In genomic region chr13:29758591-29759114, GRCh38 we compare ENCODE assay signal across 8 cellular contexts.
DNase-seq lines count a peak whose midpoint lies in the region; ATAC-seq and TF ChIP-seq lines count a peak whose summit lies in the region.

No MANE protein-coding gene starts in this region.

- no peaks in the 10 kb centered on the region for H3K27me3 ChIP-seq in BLaER1 treated with 17β-estradiol and CSF1 and Interleukin-3, amounts not matched to agents 10 nM and 100 nM
- no peaks in the 10 kb centered on the region for H3K27me3 ChIP-seq in tibial artery

- no peak for TF ChIP-seq CTCF in tibial artery (IDR thresholded peaks at IDR 0.05)

- H3K4me3 ChIP-seq in BLaER1 treated with 17β-estradiol and CSF1 and Interleukin-3, amounts not matched to agents 10 nM and 100 nM = no peak overlapping the region
- no peak overlapping the region for H3K4me3 ChIP-seq in tibial artery

- peaks cover 0 to 9% (median 0%) of the 10 kb centered on the region in 11 experiments; a peak in 4 of 22 replicates for H3K36me3 ChIP-seq in BLaER1 treated with 17β-estradiol and CSF1 and Interleukin-3, amounts not matched to agents 10 nM and 100 nM
- no peaks in the 10 kb centered on the region for H3K36me3 ChIP-seq in tibial artery

- H3K9ac ChIP-seq in BLaER1 treated with 17β-estradiol and CSF1 and Interleukin-3, amounts not matched to agents 10 nM and 100 nM = no peak overlapping the region

- peaks cover 6 to 23% (median 12%) of the 10 kb centered on the region in 11 experiments; a peak in 17 of 22 replicates for H3K9me3 ChIP-seq in BLaER1 treated with 17β-estradiol and CSF1 and Interleukin-3, amounts not matched to agents 10 nM and 100 nM (replicated peaks in 1 of 11)
- H3K9me3 ChIP-seq in tibial artery = peaks cover 0 to 5% (median 0%) of the 10 kb centered on the region in 3 donors

- no peaks in the 10 kb centered on the region for H4K20me1 ChIP-seq in BLaER1 treated with 17β-estradiol and CSF1 and Interleukin-3, amounts not matched to agents 10 nM and 100 nM

- ATAC-seq in GM19463 (IDR thresholded peaks at IDR 0.05; ENCODE audit: unreplicated experiment) (peak; percentile 96), HG03521 (IDR thresholded peaks at IDR 0.05; ENCODE audit: unreplicated experiment) (peak; percentile 84)
- ATAC-seq in stimulated activated naive CD8-positive, alpha-beta T cell treated with anti-CD3 and anti-CD28 coated beads, Interleukin-15, Interleukin-2, amounts not matched to agents 100 U/mL and 50 U/mL, for 24 hours = peak; percentile 97

- H3K4me2 ChIP-seq in BLaER1 treated with 17β-estradiol and CSF1 and Interleukin-3, amounts not matched to agents 10 nM and 100 nM = peak overlapping the region; percentile 23 to 60 (median 36); a peak in 20 of 22 replicates

- intact Hi-C loops in tibial artery (cut with DNase I; ENCODE audit: low total_unique reads) = no loop called here

- H3K27ac ChIP-seq in BLaER1 treated with 17β-estradiol and CSF1 and Interleukin-3, amounts not matched to agents 10 nM and 100 nM = 0 out of 22 replicates have a peak overlapping the region, but pooled peaks of 1 of the 11 experiments have one; percentile 28
- no peak overlapping the region for H3K27ac ChIP-seq in tibial artery

- peaks cover 7 to 17% (median 10%) of the 10 kb centered on the region in 10 experiments for H3K4me1 ChIP-seq in BLaER1 treated with 17β-estradiol and CSF1 and Interleukin-3, amounts not matched to agents 10 nM and 100 nM
- H3K4me1 ChIP-seq in tibial artery = peaks cover 0 to 12% (median 0%) of the 10 kb centered on the region in 4 donors

- DNase-seq in activated CD4-positive, alpha-beta T cell treated with anti-CD3 and anti-CD28 coated beads for 48 hours = peak; percentile 78
- DNase-seq in globus pallidus (ENCODE audit: low spot score) (peak; percentile 47), kidney tubule cell (ENCODE audit: low spot score) (no peak), tibial artery (no peak)
- peak; percentile 74 for DNase-seq in stimulated activated naive CD8-positive, alpha-beta T cell treated with anti-CD3 and anti-CD28 coated beads, Interleukin-15, Interleukin-2, amounts not matched to agents 100 U/mL and 50 U/mL, for 24 hours

Comparison
In these comparisons a context has a peak if more than half of its experiments do, and no peak if none do; other contexts are left out.
1. DNase-seq: peak in activated CD4-positive, alpha-beta T cell treated with anti-CD3 and anti-CD28 coated beads for 48 hours (single experiment), globus pallidus (single experiment) and stimulated activated naive CD8-positive, alpha-beta T cell treated with anti-CD3 and anti-CD28 coated beads, Interleukin-15, Interleukin-2, amounts not matched to agents 100 U/mL and 50 U/mL, for 24 hours (single experiment); none in kidney tubule cell (single experiment) and tibial artery (0 of 2).
2. Peak in every context shown above with its lines, with median percentiles within 50 percentile points of each other: ATAC-seq.